In genomic region chr3:38370149-38370548, GRCh38 we compare ENCODE assay signal across 2 cellular contexts.
A peak's percentile ranks its signal among the peaks of the same experiment; 100 is the strongest.
TF ChIP-seq lines count a peak whose summit lies in the region.

No MANE protein-coding gene starts in this region.

TF ChIP-seq in HEK293, 187 proteins besides CTCF, POLR2A, EP300 and RAD21:
- TF ChIP-seq FEZF1 (tag by site-specific recombination; IDR thresholded peaks at IDR 0.05) (no peak), ZSCAN4 (tag by site-specific recombination; IDR thresholded peaks at IDR 0.05) (peak; percentile 61), ZNF426 (tag by site-specific recombination; IDR thresholded peaks at IDR 0.05) (no peak), ZSCAN16 (tag by site-specific recombination; IDR thresholded peaks at IDR 0.05) (no peak)

TF ChIP-seq in K562, 482 proteins besides CTCF, POLR2A, EP300 and RAD21:
- peak; percentile 86 for TF ChIP-seq ZKSCAN1 (IDR thresholded peaks at IDR 0.05; ENCODE audit: low read depth, low read length)
- TF ChIP-seq ZNF175 (CRISPR knock-in tag; IDR thresholded peaks at IDR 0.05; ENCODE audit: low read depth): no peak
